1 cellular context compared by ENCODE assay signal in genomic region chr10:103592186-103593021, GRCh38.
TF ChIP-seq lines count a peak whose summit lies in the region.

No MANE protein-coding gene starts in this region.

TF ChIP-seq in SK-N-SH treated with all-trans-retinoic acid at 6 μM for 48 hours, 23 proteins besides CTCF, POLR2A, EP300 and RAD21 (continued from another document):
- TF ChIP-seq CSRNP3 (CRISPR knock-in tag; IDR thresholded peaks at IDR 0.05) (no peak), ARNTL (CRISPR knock-in tag; IDR thresholded peaks at IDR 0.05; ENCODE audit: borderline replicate concordance, low read depth) (no peak), GLIS3 (CRISPR knock-in tag; IDR thresholded peaks at IDR 0.05) (no peak), ZFP3 (CRISPR knock-in tag; IDR thresholded peaks at IDR 0.05) (no peak), ZNF8 (CRISPR knock-in tag; IDR thresholded peaks at IDR 0.05) (no peak), PPARA (CRISPR knock-in tag; IDR thresholded peaks at IDR 0.05; ENCODE audit: borderline replicate concordance) (no peak), ISL1 (CRISPR knock-in tag; IDR thresholded peaks at IDR 0.05) (no peak)
